Comparison of ENCODE assay signal across 26 cellular contexts in the genomic region with DNA sequence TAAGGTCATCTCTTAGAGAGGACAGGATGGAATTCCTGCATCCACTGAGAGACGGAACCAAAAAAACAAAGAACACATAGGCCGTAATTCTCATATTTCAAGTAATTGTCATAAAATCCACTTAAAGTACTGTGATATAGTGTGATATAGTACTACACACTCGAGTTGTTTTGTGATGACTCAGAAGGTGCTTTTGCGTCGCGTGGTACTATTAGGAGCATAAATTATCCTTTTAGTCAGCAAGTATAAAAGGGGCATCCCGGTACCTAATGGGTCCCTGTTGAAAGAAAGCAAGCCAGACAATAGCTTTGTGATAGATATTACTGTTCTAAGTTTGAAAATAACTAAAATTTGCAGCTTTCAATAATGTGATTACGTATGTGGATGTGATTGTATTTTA. TPM values are rescaled to one million over a fixed set of nuclear protein-coding genes. Genes with fewer than 3 reads are reported as not detected.
DNase-seq lines count a peak whose midpoint lies in the region; ATAC-seq, FAIRE-seq and TF ChIP-seq lines count a peak whose summit lies in the region.
"Had no signal": no experiment of that assay in that cellular context is flagged by ENCODE, and none has a peak within 500 bp of the region (broad histone marks: within the 10 kb centered on the region; RNA-seq: fewer than 3 reads in every experiment).

No MANE protein-coding gene starts in this region.

- FAIRE-seq in GM12878 (lab: Jason Lieb, UNC), result no peak
- FAIRE-seq: GM12891, HTR-8/SVneo, K562 had no signal

- H3K4me1 ChIP-seq in GM12878 (ENCODE audit: control insufficient read depth, insufficient read depth, low read length), result no peaks in the 10 kb centered on the region
- peaks cover 0 to 7% (median 0%) of the 10 kb centered on the region in 4 donors for H3K4me1 ChIP-seq in esophagus muscularis mucosa

- H3K4me2 ChIP-seq in GM12878 (ENCODE audit: control insufficient read depth, insufficient read depth), result no peak overlapping the region
- H3K4me2 ChIP-seq: BLaER1 had no signal

- no peaks in the 10 kb centered on the region; a peak in 2 of 4 replicates for H3K36me3 ChIP-seq in GM12878 (ENCODE audit: control insufficient read depth in 2 of 2, insufficient read depth in 2 of 2, low read length in 1 of 2)
- peaks cover 6 to 59% (median 42%) of the 10 kb centered on the region in 4 donors for H3K36me3 ChIP-seq in esophagus muscularis mucosa

- H3K27me3 ChIP-seq in GM12878 (replicated peaks in 1 of 2; ENCODE audit: control insufficient read depth in 2 of 2, insufficient read depth in 2 of 2, low read length in 1 of 2) (no peaks in the 10 kb centered on the region), esophagus muscularis mucosa (no peaks in the 10 kb centered on the region)
- H3K27me3 ChIP-seq: BLaER1 had no signal

- TF ChIP-seq EP300 in GM12878 (IDR thresholded peaks at IDR 0.05; ENCODE audit: borderline replicate concordance in 1 of 2, control insufficient read depth in 1 of 2, low read depth in 2 of 2, low read length in 2 of 2) (no peak), esophagus muscularis mucosa (IDR thresholded peaks at IDR 0.05) (no peak)

- no peak for TF ChIP-seq RAD21 in GM12878 (IDR thresholded peaks at IDR 0.05; ENCODE audit: insufficient read depth, low read depth, low read length)

- H3K9me3 ChIP-seq in GM12878 (replicated peaks; ENCODE audit: control insufficient read depth, insufficient read depth, low read length) (no peaks in the 10 kb centered on the region; the same call in 2 of the 3 replicates), esophagus muscularis mucosa (peaks cover 0 to 1% (median 0%) of the 10 kb centered on the region in 4 donors)
- H3K9me3 ChIP-seq: HAP-1 had no signal

- BruUV-seq in GM12878 (replicated peaks; lab: Mats Ljungman, UMichigan), result no TSS peak

- WGBS in GM12878 (ENCODE audit: insufficient coverage, insufficient replicate concordance, low lambda C conversion rate, missing lambda C conversion rate), result 31% methylated on average over 8 of the region's 8 CpGs
- 75% methylated on average over 8 of the region's 8 CpGs for WGBS in esophagus muscularis mucosa

- TF ChIP-seq CTCF in GM12878 (IDR thresholded peaks at IDR 0.05 in 2 of 3, conservative IDR thresholded peaks at IDR 0.05 in 1 of 3; ENCODE audit: control insufficient read depth in 2 of 3, extremely low read depth in 1 of 3, insufficient read depth in 1 of 3, low read depth in 3 of 3, low read length in 3 of 3) (no peak), esophagus muscularis mucosa (IDR thresholded peaks at IDR 0.05) (no peak)

- POLR2A ChIA-PET in GM12878 (lab: Charles Lee), result no interaction called here

- H3K4me3 ChIP-seq in GM12878 (no peak overlapping the region), esophagus muscularis mucosa (no peak overlapping the region)
- H3K4me3 ChIP-seq: BLaER1, HAP-1, K562 had no signal

- RAD21 ChIA-PET in GM12878 (lab: Charles Lee; ENCODE audit: unreplicated experiment), result interaction anchor here (0.7 kb wide), 1 partner anchor 238 kb away, joined by 3 read pairs; no protein-coding TSS in a partner anchor

- in situ Hi-C loops in GM12878 (cut with MboI), result loop anchor here (25.0 kb wide), 1 partner anchor 1723 kb away; no protein-coding TSS in a partner anchor

- TF ChIP-seq POLR2A in GM12878 (IDR thresholded peaks at IDR 0.05; ENCODE audit: low read depth, low read length) (no peak), esophagus muscularis mucosa (IDR thresholded peaks at IDR 0.05; ENCODE audit: low read depth) (no peak)

- SMC1A ChIA-PET in GM12878 (lab: Charles Lee; ENCODE audit: uncharacterized antibody, unreplicated experiment), result interaction anchor here (0.6 to 1.4 kb wide), 2 partner anchors 17 to 894 kb away, joined by 3 to 5 read pairs; no protein-coding TSS in a partner anchor

- no peaks in the 10 kb centered on the region for H3K79me2 ChIP-seq in GM12878 (ENCODE audit: control insufficient read depth, insufficient read depth, low read length)

- no peak overlapping the region for H3K27ac ChIP-seq in GM12878 (ENCODE audit: control insufficient read depth, insufficient read depth)
- no peak overlapping the region for H3K27ac ChIP-seq in esophagus muscularis mucosa (replicated peaks in 1 of 4)
- H3K27ac ChIP-seq: BLaER1, RWPE1 had no signal

- H4K20me1 ChIP-seq in GM12878 (ENCODE audit: control insufficient read depth, insufficient read depth), result no peaks in the 10 kb centered on the region

- no peak overlapping the region for H2AFZ ChIP-seq in GM12878 (ENCODE audit: control insufficient read depth, low read depth, low read length)

- intact Hi-C loops in GM12878 (cut with micrococcal nuclease; ENCODE audit: unreplicated experiment), result no loop called here
- intact Hi-C loops in esophagus muscularis mucosa (cut with DNase I), result loop anchor here (5.0 kb wide), 1 partner anchor 963 kb away; no protein-coding TSS in a partner anchor

- CTCF ChIA-PET in GM12878 (lab: Yijun Ruan, JAX), result interaction anchor here (1.4 to 1.9 kb wide), 3 partner anchors 10 to 894 kb away, joined by 3 to 5 read pairs (median 4); no protein-coding TSS in a partner anchor

- ATAC-seq in GM18511 (IDR thresholded peaks at IDR 0.05; ENCODE audit: unreplicated experiment) (peak; percentile 54), HG03442 (IDR thresholded peaks at IDR 0.05; ENCODE audit: unreplicated experiment) (peak; percentile 64), GM12878 (peak; percentile 70), GM21360 (IDR thresholded peaks at IDR 0.05; ENCODE audit: unreplicated experiment) (no peak)
- ATAC-seq: K562, Panc1, T-cell had no signal

- peak; percentile 73 for DNase-seq in A172 (ENCODE audit: low spot score)
- no peak for DNase-seq in GM12878 (ENCODE audit: low read depth, low spot score)
- no peak for DNase-seq in esophagus muscularis mucosa (ENCODE audit: extremely low spot score)
- no peak for DNase-seq in inferior parietal cortex (ENCODE audit: extremely low spot score)
- DNase-seq: 8988T, GOT3, Kasumi-1, NCI-H1105, NCI-H1436 treated with DMSO at 0.1 percent for 48 hours, NCI-H187 treated with DMSO at 0.1 percent for 48 hours, NCI-H526 treated with DMSO at 0.1 percent for 48 hours, SHP77, T-cell had no signal

- H3K9ac ChIP-seq in GM12878 (ENCODE audit: control insufficient read depth, insufficient read depth, low read length), result no peak overlapping the region
- H3K9ac ChIP-seq: BLaER1 had no signal

TF ChIP-seq in GM12878, 131 proteins besides CTCF, POLR2A, EP300 and RAD21:
- TF ChIP-seq JUNB (IDR thresholded peaks at IDR 0.05), result peak; percentile 37; the same call in 1 of the 2 replicates
- TF ChIP-seq, protein P1, sequence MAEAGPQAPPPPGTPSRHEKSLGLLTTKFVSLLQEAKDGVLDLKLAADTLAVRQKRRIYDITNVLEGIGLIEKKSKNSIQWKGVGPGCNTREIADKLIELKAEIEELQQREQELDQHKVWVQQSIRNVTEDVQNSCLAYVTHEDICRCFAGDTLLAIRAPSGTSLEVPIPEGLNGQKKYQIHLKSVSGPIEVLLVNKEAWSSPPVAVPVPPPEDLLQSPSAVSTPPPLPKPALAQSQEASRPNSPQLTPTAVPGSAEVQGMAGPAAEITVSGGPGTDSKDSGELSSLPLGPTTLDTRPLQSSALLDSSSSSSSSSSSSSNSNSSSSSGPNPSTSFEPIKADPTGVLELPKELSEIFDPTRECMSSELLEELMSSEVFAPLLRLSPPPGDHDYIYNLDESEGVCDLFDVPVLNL (IDR thresholded peaks at IDR 0.05; ENCODE audit: low read depth, low read length), result no peak
- TF ChIP-seq ASH2L (IDR thresholded peaks at IDR 0.05; ENCODE audit: borderline replicate concordance, low read depth), result no peak

RNA-seq across cellular contexts. Expression of gene GPR143, which starts 55.3 kb away (rescaled TPM):
- total RNA-seq in A172 (2014; rRNA removed; shearing (Covaris generic)), result 0.98 and 1.4 TPM in 2 replicates
- total RNA-seq in GM12878 (2013; cell fraction: nucleolus; rRNA removed), result not detected in 2 replicates
- total RNA-seq in GM12878 (2014; rRNA removed), result 0.11 and 0.16 TPM in 2 replicates
- not detected in 2 replicates for total RNA-seq in GM12878 (2014; rRNA removed; fragmentation: Illumina TruSeq; extraction: Trizol)
- not detected in 2 replicates for total RNA-seq in GM12878 (2021)
- polyA plus RNA-seq in GM12878 (2011; ENCODE audit: low read depth), result not detected
- polyA plus RNA-seq in GM12878 (2011; rRNA removed), result 0.14 and 0.19 TPM in 2 replicates
- 0.07 and 0.10 TPM in 2 replicates for polyA plus RNA-seq in GM12878 (2011; cell fraction: cytosol; rRNA removed)
- 0.10 and 0.20 TPM in 2 replicates for polyA plus RNA-seq in GM12878 (2011; cell fraction: nucleus; rRNA removed)
- polyA plus RNA-seq in GM12878 (2012), result not detected in 2 replicates
- polyA plus RNA-seq in GM12878 (2014; fragmentation: Illumina TruSeq; extraction: Trizol), result not detected in 2 replicates
- polyA plus RNA-seq in GM12878 (2014; fragmentation: Nextera tagmentation; extraction: Ambion mirVana), result under 1 TPM; 0.05 to 0.31 TPM
- 0.15 and 0.36 TPM in 2 replicates for polyA plus RNA-seq in GM12878 (2014; rRNA removed)
- not detected for polyA plus RNA-seq in GM12878 (2016; fragmentation: Nextera tagmentation; extraction: Ambion mirVana)
- not detected in 2 replicates for polyA minus RNA-seq in GM12878 (2011; rRNA and poly(A)+ RNA removed)
- not detected in 2 replicates for polyA minus RNA-seq in GM12878 (2011; cell fraction: cytosol; rRNA and poly(A)+ RNA removed)
- not detected in 2 replicates for polyA minus RNA-seq in GM12878 (2011; cell fraction: nucleus; rRNA and poly(A)+ RNA removed)
- under 1 TPM in 1 of 4 donors, not detected in 3; 0.29 TPM for total RNA-seq in esophagus muscularis mucosa
- total RNA-seq: CD4-positive, CD25-positive, alpha-beta regulatory T cell; K562; NCI-H460; OCI-LY7; T-cell had no signal
- polyA plus RNA-seq: K562 had no signal
